In the genomic region with DNA sequence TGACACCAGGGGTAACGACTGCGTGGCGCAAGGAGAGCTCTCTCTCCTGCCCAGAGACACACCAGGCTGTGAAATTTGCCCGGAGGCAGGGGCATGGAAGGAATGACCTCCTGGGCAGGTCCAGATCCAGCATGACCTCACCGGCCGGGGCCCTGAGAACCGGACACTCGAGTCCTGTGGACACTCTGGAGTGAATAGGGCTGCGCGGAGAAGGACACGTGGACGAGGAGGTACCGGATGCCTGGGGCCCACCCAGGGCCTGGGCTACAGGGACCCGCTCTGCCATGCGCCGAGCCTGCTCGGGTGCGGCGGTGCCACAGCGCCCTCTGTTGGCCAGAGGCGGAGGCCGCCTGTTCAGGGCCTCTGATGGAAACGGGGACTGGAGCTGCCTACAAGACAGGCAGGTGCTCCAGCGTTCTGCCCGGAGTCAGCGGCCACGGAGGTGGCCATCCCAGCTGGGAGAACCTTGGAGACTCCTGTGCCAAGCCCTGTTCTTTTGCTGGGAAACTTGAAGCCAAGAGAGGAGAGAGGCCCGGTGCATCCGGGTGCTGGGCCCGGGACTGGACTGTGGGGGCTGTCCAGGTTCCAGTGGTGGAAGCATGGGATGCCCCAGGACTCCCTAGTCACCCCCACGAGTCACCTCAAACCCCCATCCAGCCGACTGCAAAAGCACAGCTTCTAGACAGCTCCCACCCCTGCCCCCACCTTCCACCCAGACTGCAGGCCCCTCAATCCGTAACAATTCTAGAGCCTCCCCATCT, we compare ENCODE assay signal across 8 cellular contexts. TPM values are rescaled to one million over a fixed set of nuclear protein-coding genes. Genes with fewer than 3 reads are reported as not detected.
DNase-seq lines count a peak whose midpoint lies in the region; ATAC-seq and TF ChIP-seq lines count a peak whose summit lies in the region.

No MANE protein-coding gene starts in this region.

- H3K9me3 Mint-ChIP-seq in activated T-cell treated with anti-CD3 and anti-CD28 coated beads, Interleukin-2, amount 50 U/mL, for 24 hours = no peaks in the 10 kb centered on the region
- H3K9me3 Mint-ChIP-seq in neural crest cell = no peaks in the 10 kb centered on the region
- H3K9me3 Mint-ChIP-seq in stimulated activated naive CD8-positive, alpha-beta T cell treated with anti-CD3 and anti-CD28 coated beads, Interleukin-15, amount 100 ng/mL, for 72 hours = no peaks in the 10 kb centered on the region

- peaks cover 4% of the 10 kb centered on the region for H3K4me1 ChIP-seq in Karpas-422 (ENCODE audit: low read length)
- H3K4me1 ChIP-seq in Panc1 (ENCODE audit: control insufficient read depth, insufficient read depth, low read length) = peaks cover 4% of the 10 kb centered on the region; the same call in 1 of the 2 replicates

- H3K4me2 ChIP-seq in Karpas-422 (ENCODE audit: low read depth, low read length, poor library complexity, severe bottlenecking) = peak overlapping the region; percentile 56

- peak overlapping the region; percentile 95 for H2AFZ ChIP-seq in Karpas-422 (ENCODE audit: low read length)

- H3K9ac ChIP-seq in Karpas-422 (ENCODE audit: low read length) = peak overlapping the region; percentile 60

- DNase-seq in ELF-1 (ENCODE audit: low read depth, low spot score) (peak; percentile 96), Karpas-422 (peak; percentile 93), Panc1 (ENCODE audit: low read depth, low spot score) (no peak), fibroblast of gingiva (ENCODE audit: low read depth) (peak; percentile 36), neural crest cell (ENCODE audit: low read depth, low spot score) (peak; percentile 98)
- peak; percentile 93 for DNase-seq in activated T-cell treated with anti-CD3 and anti-CD28 coated beads, Interleukin-2, amount 50 U/mL, for 24 hours
- peak; percentile 89 to 91 for DNase-seq in stimulated activated naive CD8-positive, alpha-beta T cell treated with anti-CD3 and anti-CD28 coated beads, Interleukin-15, amount 100 ng/mL, for 72 hours

- in situ Hi-C loops in Panc1 (cut with HindIII; ENCODE audit: low pct_unique_long_range_greater_than_20kb, low sequenced_read_pairs) = no loop called here

- CTCF ChIA-PET in Panc1 (lab: Charles Lee) = interaction anchor here (0.5 to 2.6 kb wide), 20 partner anchors 9 to 358 kb away, joined by 3 to 16 read pairs (median 4); a partner anchor contains a TSS

- H4K20me1 ChIP-seq in Karpas-422 (ENCODE audit: insufficient read depth, low read depth, low read length) = no peaks in the 10 kb centered on the region

- H3K9me3 ChIP-seq in Karpas-422 (ENCODE audit: low read length) (no peaks in the 10 kb centered on the region), Panc1 (ENCODE audit: control insufficient read depth, insufficient read depth, low read depth, low read length) (no peaks in the 10 kb centered on the region)

- no TSS peak for BruUV-seq in Panc1 (replicated peaks; lab: Mats Ljungman, UMichigan)

- H3K36me3 ChIP-seq in Karpas-422 (ENCODE audit: insufficient read depth, low read length) (no peaks in the 10 kb centered on the region), Panc1 (ENCODE audit: control insufficient read depth, insufficient read depth, low read length) (no peaks in the 10 kb centered on the region)

- POLR2A ChIA-PET in Panc1 (lab: Charles Lee) = no interaction called here

- ATAC-seq in Panc1 (peak; percentile 92), HG03159 (IDR thresholded peaks at IDR 0.05; ENCODE audit: unreplicated experiment) (no peak)
- ATAC-seq in stimulated activated naive CD8-positive, alpha-beta T cell treated with anti-CD3 and anti-CD28 coated beads, Interleukin-15, amount 100 ng/mL, for 72 hours = peak; percentile 97

- no peaks in the 10 kb centered on the region for H3K27me3 ChIP-seq in Karpas-422 (ENCODE audit: low read length)
- H3K27me3 ChIP-seq in Panc1 (ENCODE audit: control insufficient read depth, insufficient read depth, low read length) = no peaks in the 10 kb centered on the region

- H3K27me3 Mint-ChIP-seq in activated T-cell treated with anti-CD3 and anti-CD28 coated beads, Interleukin-2, amount 50 U/mL, for 24 hours = peaks cover 4% of the 10 kb centered on the region
- peaks cover 7% of the 10 kb centered on the region for H3K27me3 Mint-ChIP-seq in neural crest cell (ENCODE audit: low read depth)
- peaks cover 8% of the 10 kb centered on the region for H3K27me3 Mint-ChIP-seq in stimulated activated naive CD8-positive, alpha-beta T cell treated with anti-CD3 and anti-CD28 coated beads, Interleukin-15, amount 100 ng/mL, for 72 hours

- no peaks in the 10 kb centered on the region for H3K79me2 ChIP-seq in Karpas-422 (ENCODE audit: low read length)

- H3K9me2 ChIP-seq in Karpas-422 (replicated peaks; ENCODE audit: insufficient read depth, low read length) = no peaks in the 10 kb centered on the region

- peaks cover 7% of the 10 kb centered on the region for H3K4me1 Mint-ChIP-seq in activated T-cell treated with anti-CD3 and anti-CD28 coated beads, Interleukin-2, amount 50 U/mL, for 24 hours (ENCODE audit: low read depth)
- H3K4me1 Mint-ChIP-seq in neural crest cell = peaks cover 17% of the 10 kb centered on the region
- peaks cover 26% of the 10 kb centered on the region for H3K4me1 Mint-ChIP-seq in stimulated activated naive CD8-positive, alpha-beta T cell treated with anti-CD3 and anti-CD28 coated beads, Interleukin-15, amount 100 ng/mL, for 72 hours

- H3K36me3 Mint-ChIP-seq in activated T-cell treated with anti-CD3 and anti-CD28 coated beads, Interleukin-2, amount 50 U/mL, for 24 hours (ENCODE audit: low read depth) = no peaks in the 10 kb centered on the region
- H3K36me3 Mint-ChIP-seq in neural crest cell (ENCODE audit: low read depth) = no peaks in the 10 kb centered on the region

- TF ChIP-seq CTCF in Panc1 (IDR thresholded peaks at IDR 0.05) (peak; percentile 99), neural crest cell (conservative IDR thresholded peaks at IDR 0.05) (peak; percentile 99)

- H3K27ac ChIP-seq in Karpas-422 (ENCODE audit: low read length) (no peak overlapping the region), Panc1 (ENCODE audit: low read length) (no peak overlapping the region; the same call in 1 of the 2 replicates)

- H3K27ac Mint-ChIP-seq in activated T-cell treated with anti-CD3 and anti-CD28 coated beads, Interleukin-2, amount 50 U/mL, for 24 hours = peak overlapping the region; percentile 26
- peak overlapping the region; percentile 43 for H3K27ac Mint-ChIP-seq in neural crest cell (ENCODE audit: unreplicated experiment)
- peak overlapping the region in 1 of 2 donors; percentile 57 for H3K27ac Mint-ChIP-seq in stimulated activated naive CD8-positive, alpha-beta T cell treated with anti-CD3 and anti-CD28 coated beads, Interleukin-15, amount 100 ng/mL, for 72 hours

- H3K4me3 Mint-ChIP-seq in activated T-cell treated with anti-CD3 and anti-CD28 coated beads, Interleukin-2, amount 50 U/mL, for 24 hours = no peak overlapping the region
- no peak overlapping the region for H3K4me3 Mint-ChIP-seq in neural crest cell
- no peak overlapping the region for H3K4me3 Mint-ChIP-seq in stimulated activated naive CD8-positive, alpha-beta T cell treated with anti-CD3 and anti-CD28 coated beads, Interleukin-15, amount 100 ng/mL, for 72 hours

- intact Hi-C loops in Panc1 (cut with micrococcal nuclease; ENCODE audit: unreplicated experiment) = loop anchor here (2.0 kb wide), 2 partner anchors 120 to 150 kb away; no protein-coding TSS in a partner anchor

- H3K4me3 ChIP-seq in Karpas-422 (ENCODE audit: low read length) (no peak overlapping the region), Panc1 (ENCODE audit: low read depth in 2 of 2, low read length in 2 of 2) (peak overlapping the region in 1 of 2 experiments; percentile 2; a peak in 1 of 4 replicates)

RNA-seq across cellular contexts. Expression of a gene that starts 19.3 kb away (rescaled TPM):
- not detected in 2 replicates for total RNA-seq in Karpas-422 (2014; rRNA removed; shearing (Covaris generic); ENCODE audit: low replicate concordance)
- total RNA-seq in Panc1 (2021; ENCODE audit: unreplicated experiment) = 0.57 TPM
- polyA plus RNA-seq in Panc1 (2012; ENCODE audit: insufficient read length) = 0.23 TPM
- 0.79 and 1.1 TPM in 2 replicates for total RNA-seq in neural crest cell
